In genomic region chr3:197015790-197016705, GRCh38 we compare ENCODE assay signal across 15 cellular contexts.
"Had no signal": no experiment of that assay in that cellular context is flagged by ENCODE, and none has a peak within 500 bp of the region (broad histone marks: within the 10 kb centered on the region; RNA-seq: fewer than 3 reads in every experiment).

No MANE protein-coding gene starts in this region.

- H3K4me1 ChIP-seq: gastrocnemius medialis, pancreas had no signal

- H3K27ac Mint-ChIP-seq: activated CD4-positive, alpha-beta T cell treated with anti-CD3 and anti-CD28 coated beads for 36 hours; activated naive CD4-positive, alpha-beta T cell treated with anti-CD3 and anti-CD28 coated beads for 36 hours; memory B cell had no signal

- H3K4me3 Mint-ChIP-seq: activated CD4-positive, alpha-beta T cell treated with anti-CD3 and anti-CD28 coated beads for 36 hours; activated naive CD4-positive, alpha-beta T cell treated with anti-CD3 and anti-CD28 coated beads for 36 hours; central memory CD8-positive, alpha-beta T cell; memory B cell had no signal

- FAIRE-seq: pancreas had no signal

- H3K9me3 ChIP-seq: gastrocnemius medialis, heart right ventricle, pancreas had no signal

- H3K36me3 Mint-ChIP-seq: memory B cell had no signal

- H3K27me3 Mint-ChIP-seq: activated CD4-positive, alpha-beta T cell treated with anti-CD3 and anti-CD28 coated beads for 36 hours; central memory CD8-positive, alpha-beta T cell had no signal

- H3K27me3 ChIP-seq: gastrocnemius medialis, pancreas had no signal

- H3K27ac ChIP-seq: gastrocnemius medialis, heart right ventricle, pancreas, skin epidermis, WERI-Rb-1 had no signal

- H3K4me3 ChIP-seq: gastrocnemius medialis, heart right ventricle, pancreas, skin epidermis had no signal

- ATAC-seq: activated CD4-positive, alpha-beta T cell treated with anti-CD3 and anti-CD28 coated beads for 36 hours; gastrocnemius medialis; left lobe of liver; pancreas had no signal

- H3K9me3 Mint-ChIP-seq: activated naive CD4-positive, alpha-beta T cell treated with anti-CD3 and anti-CD28 coated beads for 36 hours; central memory CD8-positive, alpha-beta T cell; memory B cell had no signal

- H3K36me3 ChIP-seq: gastrocnemius medialis, heart right ventricle, pancreas, WERI-Rb-1 had no signal

- DNase-seq: activated CD4-positive, alpha-beta T cell treated with anti-CD3 and anti-CD28 coated beads for 36 hours; activated naive CD4-positive, alpha-beta T cell treated with anti-CD3 and anti-CD28 coated beads for 36 hours; effector memory CD4-positive, alpha-beta T cell; gastrocnemius medialis; heart right ventricle; islet precursor cell; retina; stimulated activated naive CD4-positive, alpha-beta T cell; T-helper 9 cell; WERI-Rb-1 had no signal

- H3K4me1 Mint-ChIP-seq: activated CD4-positive, alpha-beta T cell treated with anti-CD3 and anti-CD28 coated beads for 36 hours; central memory CD8-positive, alpha-beta T cell; memory B cell had no signal
